Comparison of ENCODE assay signal across 1 cellular context in the genomic region with DNA sequence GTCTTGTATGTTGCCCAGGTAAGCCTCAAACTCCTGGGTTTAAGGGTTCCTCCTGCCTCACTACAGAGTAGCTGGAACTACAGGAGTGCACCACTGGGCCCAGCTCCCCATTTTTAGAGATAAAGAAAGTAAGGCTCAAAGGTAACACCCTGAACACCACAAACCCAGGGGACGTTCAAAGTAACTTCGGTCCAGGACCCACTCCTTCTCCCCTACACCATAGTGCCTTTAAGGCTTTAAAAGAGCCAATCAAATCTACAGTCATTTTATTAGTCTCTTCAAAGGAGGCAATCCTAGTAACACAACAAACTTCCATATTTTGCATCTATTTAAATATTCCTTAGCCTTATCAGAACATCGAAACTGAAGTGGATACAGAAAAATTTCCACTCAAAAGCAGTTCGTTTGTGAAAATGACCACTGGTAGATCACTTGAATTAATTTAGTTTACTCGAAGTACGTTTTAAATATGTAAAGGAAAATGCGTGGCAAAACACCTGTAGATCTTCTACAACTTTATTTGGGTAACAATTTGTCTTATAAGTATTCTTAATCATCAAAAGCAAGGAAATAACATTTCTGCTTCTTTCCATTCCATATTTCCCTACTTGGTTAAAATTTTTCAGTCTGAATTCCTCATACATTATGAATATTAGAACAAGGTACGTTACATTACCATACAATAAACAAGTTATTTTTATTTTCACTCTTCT.
TF ChIP-seq lines count a peak whose summit lies in the region.

No MANE protein-coding gene starts in this region.

TF ChIP-seq in K562, 482 proteins besides CTCF, POLR2A, EP300 and RAD21:
- TF ChIP-seq, protein P1, sequence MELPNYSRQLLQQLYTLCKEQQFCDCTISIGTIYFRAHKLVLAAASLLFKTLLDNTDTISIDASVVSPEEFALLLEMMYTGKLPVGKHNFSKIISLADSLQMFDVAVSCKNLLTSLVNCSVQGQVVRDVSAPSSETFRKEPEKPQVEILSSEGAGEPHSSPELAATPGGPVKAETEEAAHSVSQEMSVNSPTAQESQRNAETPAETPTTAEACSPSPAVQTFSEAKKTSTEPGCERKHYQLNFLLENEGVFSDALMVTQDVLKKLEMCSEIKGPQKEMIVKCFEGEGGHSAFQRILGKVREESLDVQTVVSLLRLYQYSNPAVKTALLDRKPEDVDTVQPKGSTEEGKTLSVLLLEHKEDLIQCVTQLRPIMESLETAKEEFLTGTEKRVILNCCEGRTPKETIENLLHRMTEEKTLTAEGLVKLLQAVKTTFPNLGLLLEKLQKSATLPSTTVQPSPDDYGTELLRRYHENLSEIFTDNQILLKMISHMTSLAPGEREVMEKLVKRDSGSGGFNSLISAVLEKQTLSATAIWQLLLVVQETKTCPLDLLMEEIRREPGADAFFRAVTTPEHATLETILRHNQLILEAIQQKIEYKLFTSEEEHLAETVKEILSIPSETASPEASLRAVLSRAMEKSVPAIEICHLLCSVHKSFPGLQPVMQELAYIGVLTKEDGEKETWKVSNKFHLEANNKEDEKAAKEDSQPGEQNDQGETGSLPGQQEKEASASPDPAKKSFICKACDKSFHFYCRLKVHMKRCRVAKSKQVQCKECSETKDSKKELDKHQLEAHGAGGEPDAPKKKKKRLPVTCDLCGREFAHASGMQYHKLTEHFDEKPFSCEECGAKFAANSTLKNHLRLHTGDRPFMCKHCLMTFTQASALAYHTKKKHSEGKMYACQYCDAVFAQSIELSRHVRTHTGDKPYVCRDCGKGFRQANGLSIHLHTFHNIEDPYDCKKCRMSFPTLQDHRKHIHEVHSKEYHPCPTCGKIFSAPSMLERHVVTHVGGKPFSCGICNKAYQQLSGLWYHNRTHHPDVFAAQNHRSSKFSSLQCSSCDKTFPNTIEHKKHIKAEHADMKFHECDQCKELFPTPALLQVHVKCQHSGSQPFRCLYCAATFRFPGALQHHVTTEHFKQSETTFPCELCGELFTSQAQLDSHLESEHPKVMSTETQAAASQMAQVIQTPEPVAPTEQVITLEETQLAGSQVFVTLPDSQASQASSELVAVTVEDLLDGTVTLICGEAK (IDR thresholded peaks at IDR 0.05), result peak; percentile 57; the same call in 1 of the 2 replicates
- TF ChIP-seq, protein P1 (CRISPR knock-in tag; IDR thresholded peaks at IDR 0.05), result no peak
- TF ChIP-seq OTX1 (CRISPR knock-in tag; IDR thresholded peaks at IDR 0.05) (no peak), PRDM10 (IDR thresholded peaks at IDR 0.05; ENCODE audit: partially characterized antibody) (peak; percentile 32), ZBTB9 (CRISPR knock-in tag; IDR thresholded peaks at IDR 0.05) (no peak)
